In the genomic region with DNA sequence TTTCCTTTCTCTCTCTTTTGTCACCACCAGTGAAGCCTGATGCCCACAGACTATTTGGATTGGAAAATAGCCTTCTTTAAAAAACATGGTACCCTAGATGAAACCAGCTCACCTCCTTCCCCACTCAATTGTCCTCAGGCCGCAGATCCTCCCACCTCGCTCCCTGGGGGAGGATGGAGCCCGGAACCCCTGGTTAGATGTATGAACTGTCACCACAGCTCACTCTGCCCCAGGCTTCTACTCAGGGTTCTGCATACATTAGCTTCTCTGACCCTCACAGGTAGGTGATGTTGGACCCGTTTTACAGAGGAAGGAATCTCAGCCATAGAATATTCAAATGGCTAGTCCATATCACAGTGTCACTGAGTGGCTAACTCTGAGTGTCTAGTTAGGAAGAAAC, we compare ENCODE assay signal across 15 cellular contexts. TPM values are rescaled to one million over a fixed set of nuclear protein-coding genes. Genes with fewer than 3 reads are reported as not detected.
DNase-seq lines count a peak whose midpoint lies in the region; ATAC-seq and TF ChIP-seq lines count a peak whose summit lies in the region.
"Had no signal": no experiment of that assay in that cellular context is flagged by ENCODE, and none has a peak within 500 bp of the region (broad histone marks: within the 10 kb centered on the region; RNA-seq: fewer than 3 reads in every experiment).

No MANE protein-coding gene starts in this region.

- H3K4me1 ChIP-seq in left ventricle myocardium inferior = peaks cover 72% of the 10 kb centered on the region
- peaks cover 13% of the 10 kb centered on the region; the same call in 1 of the 2 replicates for H3K4me1 ChIP-seq in iPS-20b (ENCODE audit: insufficient read depth, low read length)
- H3K4me1 ChIP-seq in rectal smooth muscle tissue (ENCODE audit: control insufficient read depth, insufficient read depth, low read length) = peaks cover 52% of the 10 kb centered on the region
- peaks cover 12 to 18% of the 10 kb centered on the region in 2 donors for H3K4me1 ChIP-seq in uterus
- H3K4me1 ChIP-seq: A549, parathyroid adenoma had no signal

- no peak for TF ChIP-seq POLR2A in uterus (IDR thresholded peaks at IDR 0.05)

- intact Hi-C loops in left ventricle myocardium inferior (cut with micrococcal nuclease) = no loop called here
- intact Hi-C loops in cardiac septum (cut with DNase I) = no loop called here
- intact Hi-C loops in uterus (cut with DNase I; ENCODE audit: low total_unique reads) = no loop called here

- H3K27ac ChIP-seq in left ventricle myocardium inferior (replicated peaks) (peak overlapping the region; percentile 81), iPS-20b (ENCODE audit: low read length) (no peak overlapping the region), rectal smooth muscle tissue (ENCODE audit: low read depth, low read length) (peak overlapping the region; percentile 88), uterus (peak overlapping the region; percentile 94 to 99)
- H3K27ac ChIP-seq: A549, parathyroid adenoma had no signal

- TF ChIP-seq CTCF in left ventricle myocardium inferior (IDR thresholded peaks at IDR 0.05; ENCODE audit: borderline replicate concordance) (no peak), uterus (IDR thresholded peaks at IDR 0.05) (no peak), GM20000 (IDR thresholded peaks at IDR 0.05; ENCODE audit: extremely low read depth, missing control alignments) (no peak)

- peaks cover 26% of the 10 kb centered on the region for H3K27me3 ChIP-seq in left ventricle myocardium inferior (ENCODE audit: low read depth)
- H3K27me3 ChIP-seq in iPS-20b (ENCODE audit: insufficient read depth, low read length) = peaks cover 42% of the 10 kb centered on the region
- H3K27me3 ChIP-seq in rectal smooth muscle tissue (ENCODE audit: control insufficient read depth, insufficient read depth, low read length) = no peaks in the 10 kb centered on the region
- H3K27me3 ChIP-seq in uterus = no peaks in the 10 kb centered on the region

- H3K9me3 ChIP-seq in left ventricle myocardium inferior (replicated peaks) (no peaks in the 10 kb centered on the region), iPS-20b (ENCODE audit: insufficient read depth, low read depth, low read length) (no peaks in the 10 kb centered on the region), uterus (no peaks in the 10 kb centered on the region)
- H3K9me3 ChIP-seq: A549 had no signal

- DNase-seq in left ventricle myocardium inferior (no peak), cardiac septum (ENCODE audit: low spot score) (no peak), uterus (no peak), GM20000 (ENCODE audit: low spot score) (no peak)
- DNase-seq in effector CD4-positive, alpha-beta T cell = no peak
- DNase-seq: activated CD4-positive, alpha-beta T cell treated with anti-CD3 and anti-CD28 coated beads for 4 hours; activated naive CD4-positive, alpha-beta T cell treated with anti-CD3 and anti-CD28 coated beads, Interleukin-2, amount 10 ng/mL, durations not matched to agents 7 days and 5 days; effector CD8-positive, alpha-beta T cell; NCI-H1048; SIG-M5 had no signal

- H3K36me3 ChIP-seq in left ventricle myocardium inferior (no peaks in the 10 kb centered on the region), iPS-20b (ENCODE audit: insufficient read depth, low read depth, low read length) (peaks cover 8% of the 10 kb centered on the region; the same call in 1 of the 2 replicates), rectal smooth muscle tissue (ENCODE audit: control insufficient read depth, insufficient read depth, low read length) (no peaks in the 10 kb centered on the region), uterus (no peaks in the 10 kb centered on the region)

- H3K4me3 ChIP-seq in left ventricle myocardium inferior = peak overlapping the region; percentile 72
- H3K4me3 ChIP-seq in iPS-20b (ENCODE audit: low read length) = peak overlapping the region; percentile 84; the same call in 1 of the 2 replicates
- peak overlapping the region; percentile 79 for H3K4me3 ChIP-seq in rectal smooth muscle tissue (ENCODE audit: low read length)
- peak overlapping the region; percentile 56 to 95 for H3K4me3 ChIP-seq in uterus

- H3K9ac ChIP-seq in iPS-20b (ENCODE audit: low read depth, low read length) (no peak overlapping the region), rectal smooth muscle tissue (ENCODE audit: low read length) (no peak overlapping the region)
- H3K9ac ChIP-seq: parathyroid adenoma had no signal

- no peak for ATAC-seq in GM18519 (IDR thresholded peaks at IDR 0.05; ENCODE audit: low FRiP score, unreplicated experiment)

RNA-seq across cellular contexts. Expression of a gene that starts 1.8 kb away (rescaled TPM):
- total RNA-seq in left ventricle myocardium inferior (9.0 TPM), cardiac septum (3.6 TPM), uterus (100 to 1,000 TPM in 3 of 4 donors, 10 to 100 TPM in 1; 42.7 to 204 (median 138) TPM)
